8 cellular contexts compared by ENCODE assay signal in the genomic region with DNA sequence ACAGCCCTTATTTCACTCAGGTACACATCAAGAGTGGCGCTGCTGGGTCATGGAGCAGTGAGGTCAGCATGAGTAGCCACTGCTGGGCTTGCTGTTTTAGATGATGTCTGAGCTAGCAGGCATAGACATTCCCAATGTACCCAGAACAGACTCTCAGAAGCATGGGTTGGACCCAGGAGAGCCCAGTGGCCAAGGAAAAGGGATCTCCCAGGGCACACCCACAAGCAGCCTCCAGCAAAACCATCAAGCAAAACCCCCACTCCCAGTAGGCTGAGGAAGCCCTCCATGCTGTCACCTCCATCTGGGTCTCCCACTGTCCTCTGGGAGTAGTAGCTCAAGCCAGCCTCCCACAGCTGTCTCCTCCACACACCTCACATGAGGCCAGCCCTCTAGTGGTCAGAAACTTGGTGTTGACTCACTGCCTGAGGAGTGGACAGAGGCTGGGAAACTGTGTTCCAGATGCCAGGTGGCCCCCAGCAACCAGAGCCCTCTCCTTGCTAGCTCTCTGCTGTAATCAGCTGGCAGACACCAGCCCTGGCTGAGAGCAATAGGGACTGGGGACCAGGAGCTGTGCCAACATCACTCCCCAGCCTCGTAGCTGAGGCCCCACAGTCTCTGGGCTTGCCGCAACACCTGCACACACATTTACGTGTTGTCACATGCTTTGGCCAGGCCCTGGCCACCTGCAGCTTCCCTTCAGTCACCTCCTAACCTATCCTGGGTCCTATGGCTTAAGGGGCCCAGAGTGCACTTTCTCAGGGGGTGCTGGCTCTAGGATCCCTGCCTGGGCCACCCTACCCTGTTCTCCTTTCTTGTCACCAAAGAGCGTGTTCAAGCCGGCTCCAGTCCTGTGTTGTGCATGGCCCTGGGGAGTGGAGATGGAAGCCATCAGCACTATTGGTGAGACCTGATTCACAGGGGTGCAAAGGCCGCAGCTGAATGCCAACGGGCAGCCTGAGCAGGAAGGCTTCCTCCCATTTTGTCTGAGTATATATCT. TPM values are rescaled to one million over a fixed set of nuclear protein-coding genes. Genes with fewer than 3 reads are reported as not detected.
A peak's percentile ranks its signal among the peaks of the same experiment; 100 is the strongest.
DNase-seq lines count a peak whose midpoint lies in the region; ATAC-seq and TF ChIP-seq lines count a peak whose summit lies in the region.

No MANE protein-coding gene starts in this region.

- H3K9me3 ChIP-seq in OCI-LY1 (ENCODE audit: low read length) (no peaks in the 10 kb centered on the region), left lung (no peaks in the 10 kb centered on the region), testis (no peaks in the 10 kb centered on the region)

- ATAC-seq in left lung (peak; percentile 51), HG03469 (IDR thresholded peaks at IDR 0.05; ENCODE audit: unreplicated experiment) (no peak), GM18868 (IDR thresholded peaks at IDR 0.05; ENCODE audit: unreplicated experiment) (no peak)

- H3K27ac ChIP-seq in OCI-LY1 (ENCODE audit: low read depth, low read length, poor library complexity, severe bottlenecking) (no peak overlapping the region), left lung (peak overlapping the region; percentile 54 to 58), testis (peak overlapping the region; percentile 99)

- TF ChIP-seq CTCF in OCI-LY1 (IDR thresholded peaks at IDR 0.05; ENCODE audit: low read length) (peak; percentile 65), cardiac fibroblast (IDR thresholded peaks at IDR 0.05; ENCODE audit: low read depth, low read length) (peak; percentile 81), left lung (IDR thresholded peaks at IDR 0.05) (peak; percentile 59 to 70), testis (IDR thresholded peaks at IDR 0.05) (peak; percentile 55 to 74 (median 57))

- H3K27me3 ChIP-seq in OCI-LY1 (ENCODE audit: insufficient read depth, low read length) (no peaks in the 10 kb centered on the region; the same call in 1 of the 2 replicates), left lung (no peaks in the 10 kb centered on the region), testis (no peaks in the 10 kb centered on the region)

- no peaks in the 10 kb centered on the region for H3F3A ChIP-seq in OCI-LY1 (ENCODE audit: insufficient read depth, low read length)

- H3K79me2 ChIP-seq in OCI-LY1 (ENCODE audit: insufficient read depth, low read length), result no peaks in the 10 kb centered on the region

- no peak for TF ChIP-seq POLR2A in testis (IDR thresholded peaks at IDR 0.05)

- H3K4me3 ChIP-seq in OCI-LY1 (ENCODE audit: low read depth, low read length, poor library complexity, severe bottlenecking), result no peak overlapping the region
- H3K4me3 ChIP-seq in cardiac fibroblast (replicated peaks in 1 of 2; ENCODE audit: low read depth in 2 of 2, low read length in 2 of 2), result no peak overlapping the region
- no peak overlapping the region for H3K4me3 ChIP-seq in left lung
- no peak overlapping the region for H3K4me3 ChIP-seq in testis

- peak; percentile 66 for DNase-seq in D341Med (ENCODE audit: low spot score)
- DNase-seq in HPDE6-E6E7 (ENCODE audit: extremely low spot score), result peak; percentile 83
- DNase-seq in cardiac fibroblast (ENCODE audit: low read depth in 2 of 2), result peak; percentile 86 to 89
- peak in 1 of 2 donors; percentile 78 for DNase-seq in left lung
- peak; percentile 86 for DNase-seq in testis

- 76 to 81% methylated on average over 4 to 8 of the region's 8 CpGs for WGBS in testis, 2 donors

- no peak overlapping the region for H2AFZ ChIP-seq in OCI-LY1 (ENCODE audit: low read length)

- peaks cover 11% of the 10 kb centered on the region; the same call in 1 of the 2 replicates for H3K36me3 ChIP-seq in OCI-LY1 (ENCODE audit: insufficient read depth, low read length)
- peaks cover 0 to 14% of the 10 kb centered on the region in 2 donors for H3K36me3 ChIP-seq in left lung
- H3K36me3 ChIP-seq in testis (ENCODE audit: low read depth, missing control alignments), result no peaks in the 10 kb centered on the region

- no peaks in the 10 kb centered on the region for H3K9me2 ChIP-seq in OCI-LY1 (ENCODE audit: low read depth, low read length)

- intact Hi-C loops in left lung (cut with DNase I) (loop anchor here in 1 of 2 donors (5.0 kb wide), 1 partner anchor 36 kb away; the partner anchor contains the start of gene SPEF1), testis (cut with DNase I; ENCODE audit: low total_unique reads) (no loop called here)

- H3K4me2 ChIP-seq in OCI-LY1 (ENCODE audit: low read length), result no peak overlapping the region; the same call in 1 of the 2 replicates

- no peak overlapping the region; the same call in 1 of the 2 replicates for H3K9ac ChIP-seq in OCI-LY1 (ENCODE audit: low read length)

- H3K4me1 ChIP-seq in OCI-LY1 (ENCODE audit: insufficient read depth, low read length, severe bottlenecking) (peaks cover 32% of the 10 kb centered on the region), left lung (peaks cover 14 to 53% of the 10 kb centered on the region in 2 donors), testis (peaks cover 22% of the 10 kb centered on the region)

- H4K20me1 ChIP-seq in OCI-LY1 (ENCODE audit: insufficient read depth, low read length), result no peaks in the 10 kb centered on the region

RNA-seq across cellular contexts. Expression of gene AP5S1, which starts 1.9 kb away (rescaled TPM):
- total RNA-seq in left lung (10 to 100 TPM; 12.7 to 13.6 TPM), testis (10 to 100 TPM; 25.9 to 26.6 TPM)
- polyA plus RNA-seq in testis (ENCODE audit: insufficient read depth, low read depth, low replicate concordance), result 26.0 TPM

RNA-seq across cellular contexts. Expression of gene CDC25B, which starts 22.3 kb away (rescaled TPM):
- total RNA-seq in left lung (100 to 1,000 TPM; 111 to 121 TPM), testis (10 to 100 TPM; 25.4 to 45.6 TPM)
- polyA plus RNA-seq in testis (ENCODE audit: insufficient read depth, low read depth, low replicate concordance), result 14.4 TPM

RNA-seq across cellular contexts. Expression of gene MAVS, which starts 28.2 kb away (rescaled TPM):
- total RNA-seq in left lung (10 to 100 TPM; 37.3 to 38.7 TPM), testis (10 to 100 TPM; 28.5 to 34.6 TPM)
- polyA plus RNA-seq in testis (ENCODE audit: insufficient read depth, low read depth, low replicate concordance), result 14.5 TPM

RNA-seq across cellular contexts. Expression of gene CENPB, which starts 31.9 kb away (rescaled TPM):
- total RNA-seq in left lung (10 to 100 TPM; 78.5 to 94.5 TPM), testis (10 to 100 TPM; 32.2 to 44.1 TPM)
- polyA plus RNA-seq in testis (ENCODE audit: insufficient read depth, low read depth, low replicate concordance), result 24.8 TPM

RNA-seq across cellular contexts. Expression of gene SPEF1, which starts 37.2 kb away (rescaled TPM):
- 1 to 10 TPM in 1 of 2 donors, under 1 TPM in 1; 0.26 to 2.8 TPM for total RNA-seq in left lung
- 10 to 100 TPM in 1 of 2 donors, 1 to 10 TPM in 1; 9.8 to 12.1 TPM for total RNA-seq in testis
- 28.8 TPM for polyA plus RNA-seq in testis (ENCODE audit: insufficient read depth, low read depth, low replicate concordance)
